In the genomic region with DNA sequence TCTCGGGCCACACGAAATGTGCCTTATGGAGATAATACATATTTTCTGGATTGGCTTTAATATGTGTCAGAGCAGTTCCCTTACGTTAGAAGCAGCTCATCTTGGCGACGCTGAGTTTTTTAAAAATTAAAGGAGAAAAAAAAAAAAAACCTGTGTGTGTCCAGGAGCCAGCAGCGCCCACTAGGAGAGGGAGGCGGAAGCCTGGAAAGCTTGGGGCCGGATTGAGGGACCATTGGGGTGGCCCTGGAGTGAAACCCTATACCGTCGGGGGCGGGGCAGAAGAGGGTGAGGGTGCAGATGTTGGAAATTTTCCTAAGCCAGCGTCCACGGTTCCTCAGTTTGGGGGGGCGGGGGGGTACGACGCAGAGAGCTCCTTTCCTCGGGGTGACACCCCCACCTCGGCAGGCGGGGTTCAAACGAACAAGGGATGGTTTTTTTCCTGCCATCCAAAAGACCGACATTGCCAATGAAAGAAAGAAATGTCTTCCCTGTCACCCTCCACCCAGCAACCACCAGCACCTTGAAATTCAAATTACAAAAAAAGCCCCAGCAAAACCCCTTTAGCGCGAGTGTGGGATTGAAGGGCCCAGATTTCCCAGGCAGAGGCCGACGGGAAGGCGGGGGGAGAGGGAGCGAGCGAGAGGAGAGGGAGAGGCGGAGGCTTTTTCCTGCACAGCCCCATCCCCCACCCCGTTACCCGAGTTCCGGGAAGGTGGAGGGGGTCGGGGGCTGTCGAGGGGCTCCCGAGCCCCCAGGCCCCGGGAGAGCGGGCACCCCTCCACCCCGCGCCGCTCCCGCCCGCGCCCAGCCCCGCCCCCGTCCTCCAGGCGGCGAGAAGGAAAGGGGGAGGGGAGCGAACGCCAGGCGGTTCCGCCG, we compare ENCODE assay signal across 8 cellular contexts. TPM values are rescaled to one million over a fixed set of nuclear protein-coding genes. Genes with fewer than 3 reads are reported as not detected.
DNase-seq lines count a peak whose midpoint lies in the region; FAIRE-seq and TF ChIP-seq lines count a peak whose summit lies in the region.

No MANE protein-coding gene starts in this region.

- FAIRE-seq in GM12892 (lab: Jason Lieb, UNC): no peak

- in situ Hi-C loops in astrocyte of the spinal cord (cut with HindIII; ENCODE audit: low sequenced_read_pairs): no loop called here

- TF ChIP-seq POLR2A in GM12892 (IDR thresholded peaks at IDR 0.05; ENCODE audit: low read depth, low read length): no peak

- peak overlapping the region; percentile 78 for H3K4me3 ChIP-seq in astrocyte of the spinal cord (ENCODE audit: low read depth, low read length)

- peak; percentile 57 for DNase-seq in AG08395 (ENCODE audit: low spot score)
- DNase-seq in GM12892 (ENCODE audit: insufficient read length): peak; percentile 18
- peak; percentile 12 for DNase-seq in NCI-H510A (lab: John Stamatoyannopoulos, UW)
- peak; percentile 54 for DNase-seq in astrocyte of the spinal cord (ENCODE audit: low read depth, low spot score)
- peak in 46 of 51 donors; percentile 0 to 64 (median 18) for DNase-seq in hypothalamus (lab: John Stamatoyannopoulos, UW)
- peak; percentile 49 for DNase-seq in putamen (ENCODE audit: low spot score)
- DNase-seq in stimulated activated naive CD4-positive, alpha-beta T cell treated with Interleukin-2 at 50 U/mL for 16 hours (lab: John Stamatoyannopoulos, UW): no peak
- no peak for DNase-seq in MV-4-11 (lab: John Stamatoyannopoulos, UW)

- peak; percentile 29 for TF ChIP-seq CTCF in astrocyte of the spinal cord (IDR thresholded peaks at IDR 0.05; ENCODE audit: low read depth, low read length)

RNA-seq across cellular contexts. Expression of a gene that starts 0.9 kb away (rescaled TPM):
- not detected for polyA plus RNA-seq in GM12892 (2012; ENCODE audit: missing spikeins)

RNA-seq across cellular contexts. Expression of a gene that starts 17.6 kb away (rescaled TPM):
- 2.6 TPM for polyA plus RNA-seq in GM12892 (2012; ENCODE audit: missing spikeins)

Comparison
In these comparisons a context has a peak if more than half of its experiments do, and no peak if none do; other contexts are left out.
1. DNase-seq: peak in AG08395 (single experiment), GM12892 (single experiment), NCI-H510A (single experiment), astrocyte of the spinal cord (single experiment), hypothalamus (46 of 51) and putamen (single experiment); none in stimulated activated naive CD4-positive, alpha-beta T cell treated with Interleukin-2 at 50 U/mL for 16 hours (single experiment) and MV-4-11 (single experiment).